1 cellular context compared by ENCODE assay signal in genomic region chr6:163745566-163746400, GRCh38.
TF ChIP-seq lines count a peak whose summit lies in the region.

No MANE protein-coding gene starts in this region.

TF ChIP-seq in WTC11, 78 proteins besides CTCF, POLR2A, EP300 and RAD21 (continued from another document):
- TF ChIP-seq ERG (CRISPR knock-in tag; IDR thresholded peaks at IDR 0.05) (no peak), HMGXB4 (CRISPR knock-in tag; IDR thresholded peaks at IDR 0.05) (no peak), RELA (CRISPR knock-in tag; IDR thresholded peaks at IDR 0.05; ENCODE audit: borderline replicate concordance) (no peak), USF2 (CRISPR knock-in tag; IDR thresholded peaks at IDR 0.05) (no peak)
